1 cellular context compared by ENCODE assay signal in the genomic region with DNA sequence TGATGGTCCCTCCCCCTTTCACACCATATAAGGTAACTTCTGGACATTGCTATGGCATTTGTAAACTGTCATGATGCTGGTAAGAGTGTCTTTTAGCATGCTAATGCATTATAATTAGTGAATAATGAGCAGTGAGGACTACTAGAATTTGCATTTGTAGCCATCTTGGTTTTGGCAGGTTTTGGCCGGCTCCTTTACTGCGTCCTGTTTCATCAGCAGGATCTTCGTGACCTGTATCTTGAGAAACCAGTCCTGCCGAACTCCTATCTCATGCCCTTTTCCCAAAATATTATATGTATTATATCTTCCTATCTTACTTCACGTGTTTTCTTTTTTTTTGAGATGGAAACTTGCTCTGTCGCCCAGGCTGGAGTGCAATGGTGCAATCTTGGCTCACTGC.
TF ChIP-seq lines count a peak whose summit lies in the region.

No MANE protein-coding gene starts in this region.

TF ChIP-seq in H1, 55 proteins besides CTCF, POLR2A, EP300 and RAD21:
- peak; percentile 66 for TF ChIP-seq SRF (IDR thresholded peaks at IDR 0.05; ENCODE audit: low read depth, low read length)
- TF ChIP-seq SP2 (IDR thresholded peaks at IDR 0.05; ENCODE audit: low read length), result no peak
- TF ChIP-seq SIN3A (conservative IDR thresholded peaks at IDR 0.05 in 1 of 2, IDR thresholded peaks at IDR 0.05 in 1 of 2; ENCODE audit: low read depth in 1 of 2, low read length in 2 of 2), result no peak
- TF ChIP-seq TAF7 (optimal IDR thresholded peaks at IDR 0.05; ENCODE audit: borderline replicate concordance, low read depth, low read length), result no peak
- peak; percentile 53; the same call in 1 of the 2 replicates for TF ChIP-seq YY1 (IDR thresholded peaks at IDR 0.05; ENCODE audit: low read depth, low read length)
- no peak for TF ChIP-seq PHF8 (conservative IDR thresholded peaks at IDR 0.05; ENCODE audit: low read depth, low read length)
